ENCODE assay signal across 8 cellular contexts in genomic region chr5:177300236-177300880, GRCh38. TPM values are rescaled to one million over a fixed set of nuclear protein-coding genes. Genes with fewer than 3 reads are reported as not detected.
DNase-seq lines count a peak whose midpoint lies in the region; TF ChIP-seq lines count a peak whose summit lies in the region.

No MANE protein-coding gene starts in this region.

- DNase-seq in G401 (ENCODE audit: low spot score): peak; percentile 23
- DNase-seq in HFFc6: peak; percentile 43
- DNase-seq in OCI-LY7 (ENCODE audit: low spot score): peak; percentile 81
- DNase-seq in activated effector memory CD4-positive, alpha-beta T cell treated with anti-CD3 and anti-CD28 coated beads, Interleukin-2, amount 50 U/mL, for 16 hours: peak; percentile 83
- DNase-seq in head of caudate nucleus: peak in 24 of 42 donors; percentile 23 to 73 (median 46)
- peak; percentile 48 for DNase-seq in renal cortical epithelial cell (ENCODE audit: low read depth)
- no peak for DNase-seq in NCI-H2171 (lab: John Stamatoyannopoulos, UW)
- no peak for DNase-seq in putamen (ENCODE audit: low spot score)

- in situ Hi-C loops in G401 (cut with HindIII; ENCODE audit: low sequenced_read_pairs): no loop called here

- H3K4me1 ChIP-seq in OCI-LY7 (ENCODE audit: insufficient read depth, low read length, poor library complexity, severe bottlenecking): peaks cover 54% of the 10 kb centered on the region

- H3K36me3 ChIP-seq in OCI-LY7 (ENCODE audit: insufficient read depth, low read length): peaks cover 67% of the 10 kb centered on the region

- H3K27me3 Mint-ChIP-seq in HFFc6 (ENCODE audit: insufficient read depth): peaks cover 16% of the 10 kb centered on the region

- POLR2A ChIA-PET in OCI-LY7 (lab: Charles Lee): interaction anchor here (1.0 kb wide), 1 partner anchor 145 kb away, joined by 4 read pairs; no protein-coding TSS in a partner anchor

- TF ChIP-seq CTCF in HFFc6 (IDR thresholded peaks at IDR 0.05): peak; percentile 19; the same call in 1 of the 2 replicates
- peak; percentile 25; the same call in 1 of the 2 replicates for TF ChIP-seq CTCF in OCI-LY7 (conservative IDR thresholded peaks at IDR 0.05; ENCODE audit: low read length)

- no TSS peak for BruUV-seq in OCI-LY7 (replicated peaks; lab: Mats Ljungman, UMichigan)

- H3K27ac Mint-ChIP-seq in HFFc6: peak overlapping the region; percentile 87

- H2AFZ ChIP-seq in OCI-LY7 (ENCODE audit: low read length): no peak overlapping the region

- no peaks in the 10 kb centered on the region for H3K9me2 ChIP-seq in OCI-LY7 (ENCODE audit: insufficient read depth, low read length)

- H3K9me3 ChIP-seq in OCI-LY7 (ENCODE audit: low read length): no peaks in the 10 kb centered on the region

- peaks cover 10% of the 10 kb centered on the region for H4K20me1 ChIP-seq in OCI-LY7 (ENCODE audit: insufficient read depth, low read length)

- CTCF ChIA-PET in OCI-LY7 (lab: Charles Lee; ENCODE audit: unreplicated experiment): no interaction called here

- peak overlapping the region; percentile 73 for H3K27ac ChIP-seq in OCI-LY7 (ENCODE audit: low read depth, low read length, poor library complexity, severe bottlenecking)

- H3K4me1 Mint-ChIP-seq in HFFc6 (ENCODE audit: low read depth): peaks cover 47% of the 10 kb centered on the region

- peak overlapping the region; percentile 44; the same call in 1 of the 2 replicates for H3K4me3 Mint-ChIP-seq in HFFc6

- peaks cover 33% of the 10 kb centered on the region for H3K79me2 ChIP-seq in OCI-LY7 (ENCODE audit: insufficient read depth, low read depth, low read length)

- intact Hi-C loops in OCI-LY7 (cut with micrococcal nuclease; ENCODE audit: unreplicated experiment) (loop anchor here (5.0 to 10.0 kb wide), 3 partner anchors 123 to 653 kb away; partner anchors contain the start of gene TSPAN17), head of caudate nucleus (cut with DNase I) (loop anchor here (5.0 kb wide), 1 partner anchor 188 kb away; no protein-coding TSS in a partner anchor)

- peaks cover 22% of the 10 kb centered on the region for H3K36me3 Mint-ChIP-seq in HFFc6 (ENCODE audit: low read depth)

- peak overlapping the region; percentile 93 for H3K4me2 ChIP-seq in OCI-LY7 (ENCODE audit: low read length)

- H3K4me3 ChIP-seq in OCI-LY7 (ENCODE audit: low read depth, low read length, poor library complexity, severe bottlenecking): peak overlapping the region; percentile 48

- no peaks in the 10 kb centered on the region for H3K9me3 Mint-ChIP-seq in HFFc6

RNA-seq across cellular contexts. Expression of gene RAB24, which starts 3.2 kb away (rescaled TPM):
- 24.6 and 25.1 TPM in 2 replicates for total RNA-seq in G401 (2014; rRNA removed; shearing (Covaris generic))
- total RNA-seq in HFFc6 (2021; fragmentation: NEBNext Ultra II Directional; extraction: Animal tissue kit (Norgen Biotek cat#: 25700)): 10 to 100 TPM; 23.3 to 31.4 (median 26.4) TPM
- 25.8 and 43.1 TPM in 2 replicates for total RNA-seq in OCI-LY7 (2014; rRNA removed; shearing (Covaris generic))
- 31.3 and 36.1 TPM in 2 replicates for total RNA-seq in OCI-LY7 (2022)
- total RNA-seq in renal cortical epithelial cell: 13.5 and 23.0 TPM in 2 replicates

RNA-seq across cellular contexts. Expression of gene PRELID1, which starts 3.2 kb away (rescaled TPM):
- 393 and 426 TPM in 2 replicates for total RNA-seq in G401 (2014; rRNA removed; shearing (Covaris generic))
- 100 to 1,000 TPM; 182 to 225 (median 217) TPM for total RNA-seq in HFFc6 (2021; fragmentation: NEBNext Ultra II Directional; extraction: Animal tissue kit (Norgen Biotek cat#: 25700))
- total RNA-seq in OCI-LY7 (2014; rRNA removed; shearing (Covaris generic)): 217 and 249 TPM in 2 replicates
- total RNA-seq in OCI-LY7 (2022) (203 and 232 TPM in 2 replicates), renal cortical epithelial cell (52.0 and 115 TPM in 2 replicates)

RNA-seq across cellular contexts. Expression of gene MXD3, which starts 11.3 kb away (rescaled TPM):
- total RNA-seq in G401 (2014; rRNA removed; shearing (Covaris generic)): 26.8 and 38.5 TPM in 2 replicates
- 10 to 100 TPM in 5 of 6 experiments, 1 to 10 TPM in 1; 7.7 to 17.0 (median 15.3) TPM for total RNA-seq in HFFc6 (2021; fragmentation: NEBNext Ultra II Directional; extraction: Animal tissue kit (Norgen Biotek cat#: 25700))
- total RNA-seq in OCI-LY7 (2014; rRNA removed; shearing (Covaris generic)): 109 and 130 TPM in 2 replicates
- 81.3 and 105 TPM in 2 replicates for total RNA-seq in OCI-LY7 (2022)
- total RNA-seq in renal cortical epithelial cell: 1.4 and 3.6 TPM in 2 replicates

RNA-seq across cellular contexts. Expression of gene LMAN2, which starts 51.1 kb away (rescaled TPM):
- total RNA-seq in G401 (2014; rRNA removed; shearing (Covaris generic)): 257 and 339 TPM in 2 replicates
- 100 to 1,000 TPM; 153 to 169 (median 164) TPM for total RNA-seq in HFFc6 (2021; fragmentation: NEBNext Ultra II Directional; extraction: Animal tissue kit (Norgen Biotek cat#: 25700))
- total RNA-seq in OCI-LY7 (2014; rRNA removed; shearing (Covaris generic)): 144 and 151 TPM in 2 replicates
- 103 and 116 TPM in 2 replicates for total RNA-seq in OCI-LY7 (2022)
- total RNA-seq in renal cortical epithelial cell: 242 and 337 TPM in 2 replicates

RNA-seq across cellular contexts. Expression of gene RGS14, which starts 57.4 kb away (rescaled TPM):
- 72.9 and 91.8 TPM in 2 replicates for total RNA-seq in G401 (2014; rRNA removed; shearing (Covaris generic))
- 1 to 10 TPM; 1.0 to 2.2 (median 1.2) TPM for total RNA-seq in HFFc6 (2021; fragmentation: NEBNext Ultra II Directional; extraction: Animal tissue kit (Norgen Biotek cat#: 25700))
- 33.0 and 43.3 TPM in 2 replicates for total RNA-seq in OCI-LY7 (2014; rRNA removed; shearing (Covaris generic))
- total RNA-seq in OCI-LY7 (2022): 41.7 and 46.3 TPM in 2 replicates
- total RNA-seq in renal cortical epithelial cell: 11.1 and 30.2 TPM in 2 replicates

Comparison
In these comparisons a context has a peak if more than half of its experiments do, and no peak if none do; other contexts are left out.
1. DNase-seq: peak in G401 (single experiment), HFFc6 (single experiment), OCI-LY7 (single experiment), activated effector memory CD4-positive, alpha-beta T cell treated with anti-CD3 and anti-CD28 coated beads, Interleukin-2, amount 50 U/mL, for 16 hours (single experiment), head of caudate nucleus (24 of 42) and renal cortical epithelial cell (single experiment); none in NCI-H2171 (single experiment) and putamen (single experiment).